Comparison of ENCODE assay signal across 13 cellular contexts in the genomic region with DNA sequence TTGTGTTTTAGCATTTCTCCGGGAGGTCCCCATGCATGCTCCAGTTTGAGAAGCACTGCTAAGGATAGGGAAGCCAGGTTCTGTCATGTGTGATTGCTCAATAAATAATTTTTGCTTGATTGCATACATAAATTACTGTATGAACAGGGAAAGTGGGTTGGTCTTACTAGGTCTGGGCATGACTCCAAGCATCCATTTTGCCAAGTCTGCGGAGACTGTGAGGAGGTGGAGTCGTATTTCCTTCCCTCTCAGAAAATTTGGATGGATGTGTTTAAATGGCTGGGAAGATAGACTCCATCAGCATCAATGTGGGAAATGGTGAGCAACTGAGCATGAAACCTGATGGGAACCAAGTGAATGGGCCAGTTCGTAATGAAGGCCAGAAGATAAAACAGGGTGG.
A peak's percentile ranks its signal among the peaks of the same experiment; 100 is the strongest.
DNase-seq lines count a peak whose midpoint lies in the region; ATAC-seq and TF ChIP-seq lines count a peak whose summit lies in the region.
"Had no signal": no experiment of that assay in that cellular context is flagged by ENCODE, and none has a peak within 500 bp of the region (broad histone marks: within the 10 kb centered on the region; RNA-seq: fewer than 3 reads in every experiment).

No MANE protein-coding gene starts in this region.

- H3K27ac Mint-ChIP-seq in chondrocyte (ENCODE audit: unreplicated experiment), result no peak overlapping the region
- H3K27ac Mint-ChIP-seq: activated naive CD4-positive, alpha-beta T cell treated with anti-CD3 and anti-CD28 coated beads, Interleukin-2, amount 50 U/mL, for 24 hours; IgD-negative memory B cell had no signal

- no peaks in the 10 kb centered on the region for H3K27me3 ChIP-seq in gastrocnemius medialis

- no peak overlapping the region for H3K4me3 ChIP-seq in gastrocnemius medialis
- H3K4me3 ChIP-seq: skin epidermis had no signal

- DNase-seq in G401 (ENCODE audit: low spot score), result peak; percentile 50
- DNase-seq in NCI-H2171 treated with DMSO at 0.1 percent for 48 hours (lab: John Stamatoyannopoulos, UW), result peak; percentile 84
- peak; percentile 86 for DNase-seq in fibroblast of gingiva (ENCODE audit: low read depth)
- DNase-seq in sciatic nerve (ENCODE audit: low spot score), result peak; percentile 70
- DNase-seq in NCI-H187 treated with DMSO at 0.1 percent for 48 hours (lab: John Stamatoyannopoulos, UW), result no peak
- DNase-seq in gastrocnemius medialis, result no peak
- DNase-seq in chondrocyte (ENCODE audit: low spot score), result no peak
- DNase-seq: PC-3 had no signal

- H3K9me3 Mint-ChIP-seq in chondrocyte (ENCODE audit: low read depth), result no peaks in the 10 kb centered on the region
- H3K9me3 Mint-ChIP-seq: activated naive CD4-positive, alpha-beta T cell treated with anti-CD3 and anti-CD28 coated beads, Interleukin-2, amount 50 U/mL, for 24 hours; IgD-negative memory B cell had no signal

- H3K4me1 ChIP-seq in gastrocnemius medialis, result no peaks in the 10 kb centered on the region

- ATAC-seq in sciatic nerve (peak; percentile 87), gastrocnemius medialis (no peak), HG03175 (IDR thresholded peaks at IDR 0.05; ENCODE audit: unreplicated experiment) (no peak)
- ATAC-seq: activated CD4-positive, CD25-positive, alpha-beta regulatory T cell treated with anti-CD3 and anti-CD28 coated beads, Interleukin-2, amount 50 U/mL, for 24 hours; PC-3 had no signal

- H3K27me3 Mint-ChIP-seq in chondrocyte (ENCODE audit: low read depth), result peaks cover 1% of the 10 kb centered on the region
- H3K27me3 Mint-ChIP-seq: activated naive CD4-positive, alpha-beta T cell treated with anti-CD3 and anti-CD28 coated beads, Interleukin-2, amount 50 U/mL, for 24 hours; IgD-negative memory B cell had no signal

- no peaks in the 10 kb centered on the region for H3K36me3 ChIP-seq in gastrocnemius medialis

- H3K4me3 Mint-ChIP-seq in chondrocyte (ENCODE audit: unreplicated experiment), result no peak overlapping the region
- H3K4me3 Mint-ChIP-seq: activated naive CD4-positive, alpha-beta T cell treated with anti-CD3 and anti-CD28 coated beads, Interleukin-2, amount 50 U/mL, for 24 hours; IgD-negative memory B cell had no signal

- TF ChIP-seq CTCF in gastrocnemius medialis (IDR thresholded peaks at IDR 0.05 in 4 of 5, conservative IDR thresholded peaks at IDR 0.05 in 1 of 5), result no peak
- no peak for TF ChIP-seq CTCF in chondrocyte (IDR thresholded peaks at IDR 0.05)

- no peak for TF ChIP-seq POLR2A in gastrocnemius medialis (IDR thresholded peaks at IDR 0.05)

- H3K27ac ChIP-seq in gastrocnemius medialis, result no peak overlapping the region

- peaks cover 6% of the 10 kb centered on the region for H3K4me1 Mint-ChIP-seq in chondrocyte (ENCODE audit: low read depth)
- H3K4me1 Mint-ChIP-seq: activated naive CD4-positive, alpha-beta T cell treated with anti-CD3 and anti-CD28 coated beads, Interleukin-2, amount 50 U/mL, for 24 hours; IgD-negative memory B cell had no signal

- intact Hi-C loops in sciatic nerve (cut with DNase I) (no loop called here), gastrocnemius medialis (cut with DNase I; ENCODE audit: low total_unique reads) (no loop called here)

- no peaks in the 10 kb centered on the region for H3K36me3 Mint-ChIP-seq in chondrocyte (ENCODE audit: low read depth)
- H3K36me3 Mint-ChIP-seq: activated naive CD4-positive, alpha-beta T cell treated with anti-CD3 and anti-CD28 coated beads, Interleukin-2, amount 50 U/mL, for 24 hours; IgD-negative memory B cell had no signal

- in situ Hi-C loops in G401 (cut with HindIII; ENCODE audit: low sequenced_read_pairs), result no loop called here
- in situ Hi-C loops in gastrocnemius medialis (cut with MboI; ENCODE audit: low sequenced_read_pairs in 4 of 4), result no loop called here

- no peaks in the 10 kb centered on the region for H3K9me3 ChIP-seq in gastrocnemius medialis

Comparison
In these comparisons a context has a peak if more than half of its experiments do, and no peak if none do; other contexts are left out.
1. DNase-seq: peak in G401 (single experiment), NCI-H2171 treated with DMSO at 0.1 percent for 48 hours (single experiment), fibroblast of gingiva (single experiment) and sciatic nerve (single experiment); none in NCI-H187 treated with DMSO at 0.1 percent for 48 hours (single experiment), gastrocnemius medialis (0 of 2) and chondrocyte (single experiment).